9 cellular contexts compared by ENCODE assay signal in the genomic region with DNA sequence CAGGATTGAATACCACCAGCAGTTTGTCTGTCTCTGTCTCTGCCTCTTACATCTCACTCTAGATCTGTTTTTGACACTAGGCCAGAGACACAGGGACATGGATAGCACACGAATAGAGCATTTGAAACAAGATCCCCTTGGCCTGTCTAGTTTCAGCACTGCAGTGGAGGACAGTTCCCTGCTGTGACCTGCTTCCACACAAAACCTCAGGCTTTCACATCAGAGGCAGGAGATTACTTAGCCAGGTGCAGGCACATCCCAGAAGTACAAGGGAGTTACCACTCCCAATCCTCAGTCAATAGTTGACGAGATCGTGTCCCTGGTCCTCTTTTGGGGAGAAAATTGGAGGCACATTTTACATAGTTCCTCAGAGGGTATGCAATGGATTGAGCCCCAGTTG. TPM values are rescaled to one million over a fixed set of nuclear protein-coding genes. Genes with fewer than 3 reads are reported as not detected.
DNase-seq lines count a peak whose midpoint lies in the region; ATAC-seq, FAIRE-seq and TF ChIP-seq lines count a peak whose summit lies in the region.
"Had no signal": no experiment of that assay in that cellular context is flagged by ENCODE, and none has a peak within 500 bp of the region (broad histone marks: within the 10 kb centered on the region; RNA-seq: fewer than 3 reads in every experiment).

No MANE protein-coding gene starts in this region.

- DNase-seq in EL (peak; percentile 39), Kasumi-1 (lab: John Stamatoyannopoulos, UW) (peak; percentile 49 to 50), K562 (ENCODE audit: extremely low read depth in 1 of 4, low spot score in 3 of 4) (peak in 2 of 4 experiments; percentile 29 to 40), mesenchymal stem cell (peak; percentile 23), posterior vena cava (ENCODE audit: low spot score) (no peak), lower leg skin (ENCODE audit: low spot score in 2 of 2) (no peak), activated T-cell treated with anti-CD3 and anti-CD28 coated beads for 4 hours (no peak), SHP77 (lab: John Stamatoyannopoulos, UW) (no peak)

- peak; percentile 64; the same call in 2 of the 3 replicates for ATAC-seq in K562

- TF ChIP-seq RAD21 in K562 (CRISPR knock-in tag; conservative IDR thresholded peaks at IDR 0.05 in 1 of 2, IDR thresholded peaks at IDR 0.05 in 1 of 2), result no peak

- no peak overlapping the region for H3K23ac ChIP-seq in mesenchymal stem cell (ENCODE audit: low read length in 2 of 2)

- 0 out of 2 replicates have a peak, but pooled peaks cover 4% of the 10 kb centered on the region for H4K20me1 ChIP-seq in K562 (replicated peaks; ENCODE audit: control insufficient read depth, insufficient read depth, low read length)

- TF ChIP-seq POLR2A in K562 (conservative IDR thresholded peaks at IDR 0.05) (no peak), lower leg skin (IDR thresholded peaks at IDR 0.05) (no peak)

- FAIRE-seq in K562 (lab: Jason Lieb, UNC), result peak; percentile 74
- FAIRE-seq: endometrium had no signal

- H3K9me3 ChIP-seq in K562 (replicated peaks; ENCODE audit: control insufficient read depth, insufficient read depth, low read depth, low read length) (no peaks in the 10 kb centered on the region), mesenchymal stem cell (ENCODE audit: control insufficient read depth, low read length) (no peaks in the 10 kb centered on the region)

- no peaks in the 10 kb centered on the region for H3K79me2 ChIP-seq in K562 (ENCODE audit: control insufficient read depth, insufficient read depth, low read length)

- H2BK120ac ChIP-seq in mesenchymal stem cell (ENCODE audit: low read depth, low read length), result no peak overlapping the region

- H3K79me1 ChIP-seq in mesenchymal stem cell (replicated peaks; ENCODE audit: low read length, poor library complexity, severe bottlenecking), result no peaks in the 10 kb centered on the region

- in situ Hi-C loops in K562 (cut with MboI), result no loop called here

- H3K27ac ChIP-seq in K562 (ENCODE audit: extremely low read depth, low read depth, low read length) (no peak overlapping the region), mesenchymal stem cell (ENCODE audit: low read length, poor library complexity, severe bottlenecking) (no peak overlapping the region)

- no TSS peak for BruUV-seq in K562 (replicated peaks; lab: Mats Ljungman, UMichigan)

- WGBS in K562 (ENCODE audit: insufficient coverage, low coverage, missing lambda C conversion rate), result 2% methylated on average over 3 of the region's 3 CpGs
- WGBS in mesenchymal stem cell, result 53% methylated on average over 3 of the region's 3 CpGs
- WGBS in lower leg skin, 2 donors, result 6 to 9% methylated on average over 3 of the region's 3 CpGs

- H3K14ac ChIP-seq in mesenchymal stem cell (ENCODE audit: low read length in 2 of 2), result no peak overlapping the region

- no peak overlapping the region for H4K8ac ChIP-seq in mesenchymal stem cell (ENCODE audit: low read length)

- CTCF ChIA-PET in K562 (lab: Yijun Ruan, JAX; ENCODE audit: low intra/inter-chr PET ratio), result interaction anchor here (0.6 kb wide), 2 partner anchors 236 to 1684 kb away, joined by 3 to 4 read pairs; no protein-coding TSS in a partner anchor

- H3K4me1 ChIP-seq in K562 (replicated peaks in 1 of 2; ENCODE audit: control insufficient read depth in 2 of 2, insufficient read depth in 2 of 2, low read length in 2 of 2), result no peaks in the 10 kb centered on the region
- H3K4me1 ChIP-seq in mesenchymal stem cell (ENCODE audit: control insufficient read depth, insufficient read depth, low read depth, low read length), result no peaks in the 10 kb centered on the region

- no peak overlapping the region for H3K9ac ChIP-seq in K562 (ENCODE audit: insufficient read depth in 1 of 2, low read depth in 2 of 2, low read length in 2 of 2)
- no peak overlapping the region for H3K9ac ChIP-seq in mesenchymal stem cell (ENCODE audit: low read length)

- no peaks in the 10 kb centered on the region for H3K9me1 ChIP-seq in K562 (ENCODE audit: control insufficient read depth, insufficient read depth, low read length)

- H2BK5ac ChIP-seq in mesenchymal stem cell (ENCODE audit: low read depth, low read length, poor library complexity, severe bottlenecking), result no peak overlapping the region

- H3K4ac ChIP-seq in mesenchymal stem cell (ENCODE audit: low read depth in 1 of 2, low read length in 2 of 2), result no peak overlapping the region

- POLR2A ChIA-PET in K562 (lab: Yijun Ruan, JAX), result no interaction called here

- no peak overlapping the region for H3K18ac ChIP-seq in mesenchymal stem cell (ENCODE audit: low read depth in 1 of 2, low read length in 2 of 2)

- H3K27me3 ChIP-seq in K562 (ENCODE audit: control insufficient read depth in 2 of 2, insufficient read depth in 2 of 2, low read length in 2 of 2), result no peaks in the 10 kb centered on the region; a peak in 1 of 5 replicates
- peaks cover 0 to 6% of the 10 kb centered on the region in 2 experiments for H3K27me3 ChIP-seq in mesenchymal stem cell (ENCODE audit: control insufficient read depth in 1 of 2, insufficient read depth in 1 of 2, low read length in 2 of 2)

- no peak overlapping the region for H2AK5ac ChIP-seq in mesenchymal stem cell (ENCODE audit: low read length, severe bottlenecking)

- H3K4me2 ChIP-seq in K562 (ENCODE audit: insufficient read depth, low read length), result no peak overlapping the region
- H3K4me2 ChIP-seq in mesenchymal stem cell (ENCODE audit: low read length, poor library complexity, severe bottlenecking), result no peak overlapping the region

- H2BK15ac ChIP-seq in mesenchymal stem cell (ENCODE audit: low read depth, poor library complexity, severe bottlenecking), result no peak overlapping the region

- no peak overlapping the region for H2AFZ ChIP-seq in K562 (ENCODE audit: low read depth, low read length)
- H2AFZ ChIP-seq in mesenchymal stem cell (ENCODE audit: low read depth, low read length), result no peak overlapping the region

- no peak overlapping the region for H4K91ac ChIP-seq in mesenchymal stem cell (ENCODE audit: low read length)

- H2BK12ac ChIP-seq in mesenchymal stem cell (ENCODE audit: low read length in 2 of 2), result no peak overlapping the region

- H3K36me3 ChIP-seq in K562 (ENCODE audit: control insufficient read depth, insufficient read depth, low read length) (no peaks in the 10 kb centered on the region), mesenchymal stem cell (ENCODE audit: control insufficient read depth in 1 of 2, insufficient read depth in 2 of 2, low read depth in 1 of 2, low read length in 2 of 2) (no peaks in the 10 kb centered on the region)

- TF ChIP-seq CTCF in K562 (IDR thresholded peaks at IDR 0.05 in 2 of 3, conservative IDR thresholded peaks at IDR 0.05 in 1 of 3; ENCODE audit: insufficient read depth in 2 of 3, low read depth in 1 of 3, low read length in 3 of 3) (no peak), lower leg skin (IDR thresholded peaks at IDR 0.05) (no peak)

- no peak for TF ChIP-seq EP300 in K562 (IDR thresholded peaks at IDR 0.05; ENCODE audit: low read length)

- intact Hi-C loops in K562 (cut with micrococcal nuclease), result no loop called here
- intact Hi-C loops in posterior vena cava (cut with DNase I), result no loop called here
- intact Hi-C loops in lower leg skin (cut with DNase I; ENCODE audit: low total_unique reads), result no loop called here

- H3K4me3 ChIP-seq in K562 (no peak overlapping the region), mesenchymal stem cell (ENCODE audit: insufficient read depth in 1 of 2, low read depth in 1 of 2, low read length in 2 of 2) (no peak overlapping the region), lower leg skin (ENCODE audit: low read depth, poor library complexity, severe bottlenecking) (no peak overlapping the region)

TF ChIP-seq in K562, 482 proteins besides CTCF, POLR2A, EP300 and RAD21 (continues in another document):
- no peak for TF ChIP-seq PHF21A (IDR thresholded peaks at IDR 0.05; ENCODE audit: borderline replicate concordance, low read depth)
- TF ChIP-seq TCF3 (CRISPR knock-in tag; IDR thresholded peaks at IDR 0.05), result no peak
- TF ChIP-seq IRF2 (CRISPR knock-in tag; IDR thresholded peaks at IDR 0.05), result no peak

RNA-seq across cellular contexts. Expression of gene CCK, which starts 34.0 kb away (rescaled TPM):
- not detected in 2 replicates for total RNA-seq in K562 (2011; cell fraction: chromatin; rRNA removed; ENCODE audit: low replicate concordance)
- total RNA-seq in K562 (2011; cell fraction: nucleolus; rRNA removed), result not detected in 2 replicates
- total RNA-seq in K562 (2011; cell fraction: nucleoplasm; rRNA removed), result not detected in 2 replicates
- 0.29 TPM in 1 of 2 replicates, not detected in the other for total RNA-seq in K562 (2014; rRNA removed)
- total RNA-seq in K562 (2014; rRNA removed; fragmentation: Illumina TruSeq; extraction: Trizol), result not detected in 2 replicates
- not detected in 2 replicates for total RNA-seq in K562 (2015; rRNA removed; fragmentation: Illumina TruSeq; extraction: Trizol)
- not detected in 2 replicates for total RNA-seq in K562 (2021)
- polyA plus RNA-seq in K562 (2011; rRNA removed), result not detected in 2 replicates
- 0.09 TPM in 1 of 2 replicates, not detected in the other for polyA plus RNA-seq in K562 (2011; cell fraction: cytosol; rRNA removed)
- not detected in 2 replicates for polyA plus RNA-seq in K562 (2011; cell fraction: nucleus; rRNA removed)
- polyA plus RNA-seq in K562 (2012), result 0.12 TPM in 1 of 2 replicates, not detected in the other
- not detected in 2 replicates for polyA plus RNA-seq in K562 (2014; fragmentation: Illumina TruSeq; extraction: Trizol)
- polyA plus RNA-seq in K562 (2014; fragmentation: Nextera tagmentation; extraction: Ambion mirVana), result not detected
- polyA plus RNA-seq in K562 (2014; rRNA removed), result not detected in 2 replicates
- polyA minus RNA-seq in K562 (2011; rRNA and poly(A)+ RNA removed), result not detected in 2 replicates
- polyA minus RNA-seq in K562 (2011; cell fraction: cytosol; rRNA and poly(A)+ RNA removed), result not detected in 2 replicates
- polyA minus RNA-seq in K562 (2011; cell fraction: nucleus; rRNA and poly(A)+ RNA removed), result not detected in 2 replicates
- not detected for polyA plus RNA-seq in mesenchymal stem cell (2013, experiment 1 of 2)
- polyA plus RNA-seq in mesenchymal stem cell (2013, experiment 2 of 2), result not detected
- total RNA-seq in posterior vena cava, result not detected
- total RNA-seq in lower leg skin, result under 1 TPM in 1 of 4 donors, not detected in 3; 0.91 TPM

Comparison
In these comparisons a context has a peak if more than half of its experiments do, and no peak if none do; other contexts are left out.
1. DNase-seq: peak in EL (single experiment), Kasumi-1 (2 of 2) and mesenchymal stem cell (single experiment); none in posterior vena cava (single experiment), lower leg skin (0 of 2), activated T-cell treated with anti-CD3 and anti-CD28 coated beads for 4 hours (single experiment) and SHP77 (0 of 2).